Comparison of ENCODE assay signal across 8 cellular contexts in the genomic region with DNA sequence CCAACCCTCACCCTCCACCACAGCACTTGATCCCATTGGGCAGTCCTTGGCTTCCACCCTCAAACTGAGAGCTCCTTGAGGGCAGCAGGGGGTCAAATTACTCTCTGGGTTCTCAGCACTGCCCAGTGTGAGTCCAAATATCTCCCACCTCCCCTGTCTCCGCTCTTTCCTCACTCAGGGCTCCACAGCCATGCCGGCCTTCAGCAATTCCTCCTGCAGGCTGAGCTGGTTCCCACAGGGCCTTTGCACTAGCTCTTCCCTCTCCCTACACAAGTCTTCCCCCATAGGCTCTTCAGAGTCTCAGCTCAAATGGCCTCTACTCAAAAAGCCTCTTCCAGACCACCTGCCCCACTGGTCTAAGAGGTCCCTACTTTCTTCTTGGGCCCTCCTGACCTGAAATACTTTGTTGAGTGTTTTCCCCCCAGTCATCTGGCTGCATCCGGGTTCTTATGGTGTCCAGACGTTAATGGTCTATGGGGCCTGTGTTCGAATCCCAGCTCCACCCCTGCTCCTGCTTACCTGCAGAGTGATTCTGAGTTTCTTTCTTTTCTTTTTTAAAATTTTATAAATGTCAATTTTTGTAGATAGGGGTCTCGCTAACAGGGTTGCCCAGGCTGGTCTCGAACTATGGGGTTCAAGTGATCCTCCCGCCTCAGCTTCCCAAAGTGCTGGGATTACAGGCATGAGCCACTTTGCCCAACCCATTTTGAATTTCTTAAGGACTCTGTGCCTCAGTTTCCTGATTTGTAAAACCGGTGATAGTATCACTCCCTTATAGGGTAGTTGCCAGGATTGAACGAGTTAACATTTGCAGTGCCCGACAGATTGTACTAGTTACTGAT. TPM values are rescaled to one million over a fixed set of nuclear protein-coding genes. Genes with fewer than 3 reads are reported as not detected.
A peak's percentile ranks its signal among the peaks of the same experiment; 100 is the strongest.
DNase-seq lines count a peak whose midpoint lies in the region; ATAC-seq, FAIRE-seq and TF ChIP-seq lines count a peak whose summit lies in the region.

No MANE protein-coding gene starts in this region.

- peak overlapping the region; percentile 76; the same call in 1 of the 2 replicates for H2AFZ ChIP-seq in GM12878 (ENCODE audit: control insufficient read depth, low read depth, low read length)

- no peak for TF ChIP-seq EP300 in GM12878 (IDR thresholded peaks at IDR 0.05; ENCODE audit: borderline replicate concordance in 1 of 2, control insufficient read depth in 1 of 2, low read depth in 2 of 2, low read length in 2 of 2)

- H3K4me3 ChIP-seq in GM12878 (peak overlapping the region; percentile 80; the same call in 1 of the 2 replicates), lower lobe of right lung (peak overlapping the region; percentile 97), thyroid gland (replicated peaks in 1 of 3) (peak overlapping the region in 2 of 3 donors; percentile 66 to 87)

- peak overlapping the region; percentile 78 for H3K27ac Mint-ChIP-seq in activated CD8-positive, alpha-beta memory T cell treated with anti-CD3 and anti-CD28 coated beads, Interleukin-2, amount 10 ng/mL, durations not matched to agents 7 days and 5 days

- H3K9me3 Mint-ChIP-seq in activated CD8-positive, alpha-beta memory T cell treated with anti-CD3 and anti-CD28 coated beads, Interleukin-2, amount 10 ng/mL, durations not matched to agents 7 days and 5 days (ENCODE audit: low read depth) = no peaks in the 10 kb centered on the region

- peaks cover 26% of the 10 kb centered on the region for H3K36me3 Mint-ChIP-seq in activated CD8-positive, alpha-beta memory T cell treated with anti-CD3 and anti-CD28 coated beads, Interleukin-2, amount 10 ng/mL, durations not matched to agents 7 days and 5 days

- peaks cover 5% of the 10 kb centered on the region; the same call in 1 of the 2 replicates for H4K20me1 ChIP-seq in GM12878 (ENCODE audit: control insufficient read depth, insufficient read depth)

- 72% methylated on average over 10 of the region's 11 CpGs for WGBS in GM12878 (ENCODE audit: insufficient coverage, insufficient replicate concordance, low lambda C conversion rate, missing lambda C conversion rate)
- WGBS in thyroid gland, 2 donors = 69 to 70% methylated on average over 11 of the region's 11 CpGs

- H3K4me1 Mint-ChIP-seq in activated CD8-positive, alpha-beta memory T cell treated with anti-CD3 and anti-CD28 coated beads, Interleukin-2, amount 10 ng/mL, durations not matched to agents 7 days and 5 days = peaks cover 33% of the 10 kb centered on the region

- H3K4me1 ChIP-seq in GM12878 (ENCODE audit: control insufficient read depth, insufficient read depth, low read length) (peaks cover 17% of the 10 kb centered on the region; the same call in 1 of the 2 replicates), lower lobe of right lung (peaks cover 42% of the 10 kb centered on the region), thyroid gland (peaks cover 0 to 27% of the 10 kb centered on the region in 2 donors)

- no peaks in the 10 kb centered on the region for H3K36me3 ChIP-seq in GM12878 (ENCODE audit: control insufficient read depth in 2 of 2, insufficient read depth in 2 of 2, low read length in 1 of 2)
- H3K36me3 ChIP-seq in lower lobe of right lung = no peaks in the 10 kb centered on the region
- no peaks in the 10 kb centered on the region for H3K36me3 ChIP-seq in thyroid gland

- intact Hi-C loops in GM12878 (cut with micrococcal nuclease; ENCODE audit: unreplicated experiment) = no loop called here
- intact Hi-C loops in lower lobe of right lung (cut with DNase I) = no loop called here
- intact Hi-C loops in thyroid gland (cut with DNase I) = no loop called here

- peak overlapping the region; percentile 94 for H3K4me3 Mint-ChIP-seq in activated CD8-positive, alpha-beta memory T cell treated with anti-CD3 and anti-CD28 coated beads, Interleukin-2, amount 10 ng/mL, durations not matched to agents 7 days and 5 days

- DNase-seq in activated CD8-positive, alpha-beta memory T cell treated with anti-CD3 and anti-CD28 coated beads, Interleukin-2, amount 10 ng/mL, durations not matched to agents 7 days and 5 days = no peak
- DNase-seq in activated CD8-positive, alpha-beta memory T cell treated with anti-CD3 and anti-CD28 coated beads, Interleukin-2, amount 50 U/mL, for 4 hours = no peak
- DNase-seq in GM12878 (ENCODE audit: low read depth, low spot score) (no peak), lower lobe of right lung (no peak), thyroid gland (no peak), OCI-M2 (lab: John Stamatoyannopoulos, UW; ENCODE audit: unreplicated experiment) (no peak), SHP77 treated with DMSO at 0.1 percent for 48 hours (lab: John Stamatoyannopoulos, UW) (no peak), DMS79 treated with DMSO at 0.1 percent for 48 hours (lab: John Stamatoyannopoulos, UW) (no peak)

- no peak for FAIRE-seq in GM12878 (lab: Jason Lieb, UNC)

- CTCF ChIA-PET in activated CD8-positive, alpha-beta memory T cell treated with anti-CD3 and anti-CD28 coated beads, Interleukin-2, amount 10 ng/mL, durations not matched to agents 7 days and 5 days (lab: Charles Lee) = no interaction called here
- CTCF ChIA-PET in GM12878 (lab: Yijun Ruan, JAX) = interaction anchor here (0.6 to 1.4 kb wide), 2 partner anchors 47 to 78 kb away, joined by 3 to 5 read pairs; no protein-coding TSS in a partner anchor

- no peak for TF ChIP-seq RAD21 in GM12878 (IDR thresholded peaks at IDR 0.05; ENCODE audit: insufficient read depth, low read depth, low read length)

- SMC1A ChIA-PET in GM12878 (lab: Charles Lee; ENCODE audit: uncharacterized antibody, unreplicated experiment) = interaction anchor here (0.6 to 1.3 kb wide), 8 partner anchors 9 to 141 kb away, joined by 3 to 5 read pairs (median 4); no protein-coding TSS in a partner anchor

- 0 out of 4 replicates have a peak, but pooled peaks cover 0 to 2% of the 10 kb centered on the region in 2 experiments for H3K27me3 ChIP-seq in GM12878 (replicated peaks in 1 of 2; ENCODE audit: control insufficient read depth in 2 of 2, insufficient read depth in 2 of 2, low read length in 1 of 2)
- no peaks in the 10 kb centered on the region for H3K27me3 ChIP-seq in lower lobe of right lung (ENCODE audit: low read depth)
- H3K27me3 ChIP-seq in thyroid gland = no peaks in the 10 kb centered on the region

- peaks cover 38% of the 10 kb centered on the region for H3K79me2 ChIP-seq in GM12878 (ENCODE audit: control insufficient read depth, insufficient read depth, low read length)

- H3K9me3 ChIP-seq in GM12878 (replicated peaks; ENCODE audit: control insufficient read depth, insufficient read depth, low read length) (peaks cover 5% of the 10 kb centered on the region), lower lobe of right lung (no peaks in the 10 kb centered on the region), thyroid gland (no peaks in the 10 kb centered on the region)

- peak overlapping the region; percentile 93 for H3K4me2 ChIP-seq in GM12878 (ENCODE audit: control insufficient read depth, insufficient read depth)

- RAD21 ChIA-PET in GM12878 (lab: Charles Lee; ENCODE audit: unreplicated experiment) = interaction anchor here (0.7 to 1.5 kb wide), 2 partner anchors 28 to 39 kb away, joined by 3 to 5 read pairs; no protein-coding TSS in a partner anchor

- no peak for TF ChIP-seq CTCF in GM12878 (IDR thresholded peaks at IDR 0.05 in 2 of 3, conservative IDR thresholded peaks at IDR 0.05 in 1 of 3; ENCODE audit: control insufficient read depth in 2 of 3, extremely low read depth in 1 of 3, insufficient read depth in 1 of 3, low read depth in 3 of 3, low read length in 3 of 3)
- no peak for TF ChIP-seq CTCF in lower lobe of right lung (IDR thresholded peaks at IDR 0.05)
- TF ChIP-seq CTCF in thyroid gland (IDR thresholded peaks at IDR 0.05) = no peak

- H3K27me3 Mint-ChIP-seq in activated CD8-positive, alpha-beta memory T cell treated with anti-CD3 and anti-CD28 coated beads, Interleukin-2, amount 10 ng/mL, durations not matched to agents 7 days and 5 days = no peaks in the 10 kb centered on the region

- BruUV-seq in GM12878 (replicated peaks; lab: Mats Ljungman, UMichigan) = no TSS peak

- H3K27ac ChIP-seq in GM12878 (ENCODE audit: control insufficient read depth, insufficient read depth) = no peak overlapping the region
- H3K27ac ChIP-seq in lower lobe of right lung = peak overlapping the region; percentile 100
- H3K27ac ChIP-seq in thyroid gland = peak overlapping the region; percentile 47 to 93 (median 92)

- ATAC-seq in activated CD8-positive, alpha-beta memory T cell treated with anti-CD3 and anti-CD28 coated beads, Interleukin-2, amount 10 ng/mL, durations not matched to agents 7 days and 5 days = no peak
- ATAC-seq in GM12878 (no peak), lower lobe of right lung (no peak)

- H3K9ac ChIP-seq in GM12878 (ENCODE audit: control insufficient read depth, insufficient read depth, low read length) = peak overlapping the region; percentile 90

- POLR2A ChIA-PET in GM12878 (lab: Charles Lee) = interaction anchor here (1.0 to 1.8 kb wide), 4 partner anchors 11 to 109 kb away, joined by 3 to 5 read pairs (median 3); no protein-coding TSS in a partner anchor

- in situ Hi-C loops in GM12878 (cut with MboI) = no loop called here

- TF ChIP-seq POLR2A in GM12878 (IDR thresholded peaks at IDR 0.05; ENCODE audit: low read depth, low read length) (no peak), thyroid gland (IDR thresholded peaks at IDR 0.05) (no peak)

RNA-seq across cellular contexts. Expression of a gene that starts 1.0 kb away (rescaled TPM):
- total RNA-seq in activated CD8-positive, alpha-beta memory T cell treated with anti-CD3 and anti-CD28 coated beads, Interleukin-2, amount 10 ng/mL, durations not matched to agents 7 days and 5 days = 100 to 1,000 TPM; 155 to 190 TPM
- total RNA-seq in GM12878 (2013; cell fraction: nucleolus; rRNA removed) = 148 and 149 TPM in 2 replicates
- total RNA-seq in GM12878 (2014; rRNA removed) (36.5 and 39.0 TPM in 2 replicates), GM12878 (2014; rRNA removed; fragmentation: Illumina TruSeq; extraction: Trizol) (33.8 and 34.3 TPM in 2 replicates), GM12878 (2021) (69.5 and 70.4 TPM in 2 replicates), lower lobe of right lung (143 TPM), thyroid gland (10 to 100 TPM; 18.5 to 42.5 (median 21.7) TPM)
- polyA plus RNA-seq in GM12878 (2011; ENCODE audit: low read depth) = 13.1 TPM
- polyA plus RNA-seq in GM12878 (2011; rRNA removed) (42.8 and 69.2 TPM in 2 replicates), GM12878 (2014; fragmentation: Illumina TruSeq; extraction: Trizol) (19.4 and 39.4 TPM in 2 replicates), GM12878 (2014; fragmentation: Nextera tagmentation; extraction: Ambion mirVana) (1 to 10 TPM; 2.6 to 8.5 TPM), GM12878 (2014; rRNA removed) (67.3 and 68.6 TPM in 2 replicates), GM12878 (2016; fragmentation: Nextera tagmentation; extraction: Ambion mirVana) (10 to 100 TPM; 13.8 to 17.6 TPM)
- polyA plus RNA-seq in GM12878 (2011; cell fraction: cytosol; rRNA removed) = 69.2 and 84.8 TPM in 2 replicates
- polyA plus RNA-seq in GM12878 (2011; cell fraction: nucleus; rRNA removed) = 107 and 118 TPM in 2 replicates
- polyA plus RNA-seq in GM12878 (2012) = 20.4 and 21.2 TPM in 2 replicates
- 60.5 and 84.7 TPM in 2 replicates for polyA minus RNA-seq in GM12878 (2011; rRNA and poly(A)+ RNA removed)
- polyA minus RNA-seq in GM12878 (2011; cell fraction: cytosol; rRNA and poly(A)+ RNA removed) = 17.0 and 20.3 TPM in 2 replicates
- 32.0 and 57.7 TPM in 2 replicates for polyA minus RNA-seq in GM12878 (2011; cell fraction: nucleus; rRNA and poly(A)+ RNA removed)

RNA-seq across cellular contexts. Expression of a gene that starts 44.2 kb away (rescaled TPM):
- 10 to 100 TPM; 75.9 to 94.0 TPM for total RNA-seq in activated CD8-positive, alpha-beta memory T cell treated with anti-CD3 and anti-CD28 coated beads, Interleukin-2, amount 10 ng/mL, durations not matched to agents 7 days and 5 days
- 24.2 and 43.2 TPM in 2 replicates for total RNA-seq in GM12878 (2013; cell fraction: nucleolus; rRNA removed)
- 62.8 and 69.0 TPM in 2 replicates for total RNA-seq in GM12878 (2014; rRNA removed)
- 63.8 and 66.7 TPM in 2 replicates for total RNA-seq in GM12878 (2014; rRNA removed; fragmentation: Illumina TruSeq; extraction: Trizol)
- total RNA-seq in GM12878 (2021) = 62.4 and 66.5 TPM in 2 replicates
- 55.0 TPM for polyA plus RNA-seq in GM12878 (2011; ENCODE audit: low read depth)
- polyA plus RNA-seq in GM12878 (2011; rRNA removed) = 51.7 and 54.0 TPM in 2 replicates
- polyA plus RNA-seq in GM12878 (2011; cell fraction: cytosol; rRNA removed) = 47.5 and 49.5 TPM in 2 replicates
- 22.6 and 25.4 TPM in 2 replicates for polyA plus RNA-seq in GM12878 (2011; cell fraction: nucleus; rRNA removed)
- polyA plus RNA-seq in GM12878 (2012) = 68.4 and 73.3 TPM in 2 replicates
- 52.4 and 79.0 TPM in 2 replicates for polyA plus RNA-seq in GM12878 (2014; fragmentation: Illumina TruSeq; extraction: Trizol)
- polyA plus RNA-seq in GM12878 (2014; fragmentation: Nextera tagmentation; extraction: Ambion mirVana) = 100 to 1,000 TPM; 168 to 214 TPM
- polyA plus RNA-seq in GM12878 (2014; rRNA removed) = 59.4 and 62.6 TPM in 2 replicates
- 100 to 1,000 TPM; 110 to 120 TPM for polyA plus RNA-seq in GM12878 (2016; fragmentation: Nextera tagmentation; extraction: Ambion mirVana)
- 39.8 and 45.0 TPM in 2 replicates for polyA minus RNA-seq in GM12878 (2011; rRNA and poly(A)+ RNA removed)
- 11.5 and 16.8 TPM in 2 replicates for polyA minus RNA-seq in GM12878 (2011; cell fraction: cytosol; rRNA and poly(A)+ RNA removed)
- polyA minus RNA-seq in GM12878 (2011; cell fraction: nucleus; rRNA and poly(A)+ RNA removed) = 16.3 and 23.2 TPM in 2 replicates
- 53.0 TPM for total RNA-seq in lower lobe of right lung
- total RNA-seq in thyroid gland = 10 to 100 TPM; 40.5 to 52.6 (median 48.8) TPM
